In genomic region chr20:645318-646106, GRCh38 we compare ENCODE assay signal across 1 cellular context.
TF ChIP-seq lines count a peak whose summit lies in the region.

No MANE protein-coding gene starts in this region.

TF ChIP-seq in K562, 482 proteins besides CTCF, POLR2A, EP300 and RAD21 (continued from another document):
- peak; percentile 83 for TF ChIP-seq GABPB1 (CRISPR knock-in tag; IDR thresholded peaks at IDR 0.05)
- no peak for TF ChIP-seq KDM5B (IDR thresholded peaks at IDR 0.05; ENCODE audit: insufficient replicate concordance, low read depth, low read length)
- 0 out of 2 replicates have a peak, but pooled peaks have one; percentile 32 for TF ChIP-seq ZNF511 (CRISPR knock-in tag; IDR thresholded peaks at IDR 0.05)
- TF ChIP-seq ELF2 (CRISPR knock-in tag; IDR thresholded peaks at IDR 0.05), result 0 out of 2 replicates have a peak, but pooled peaks have one; percentile 25
- TF ChIP-seq, protein P1, sequence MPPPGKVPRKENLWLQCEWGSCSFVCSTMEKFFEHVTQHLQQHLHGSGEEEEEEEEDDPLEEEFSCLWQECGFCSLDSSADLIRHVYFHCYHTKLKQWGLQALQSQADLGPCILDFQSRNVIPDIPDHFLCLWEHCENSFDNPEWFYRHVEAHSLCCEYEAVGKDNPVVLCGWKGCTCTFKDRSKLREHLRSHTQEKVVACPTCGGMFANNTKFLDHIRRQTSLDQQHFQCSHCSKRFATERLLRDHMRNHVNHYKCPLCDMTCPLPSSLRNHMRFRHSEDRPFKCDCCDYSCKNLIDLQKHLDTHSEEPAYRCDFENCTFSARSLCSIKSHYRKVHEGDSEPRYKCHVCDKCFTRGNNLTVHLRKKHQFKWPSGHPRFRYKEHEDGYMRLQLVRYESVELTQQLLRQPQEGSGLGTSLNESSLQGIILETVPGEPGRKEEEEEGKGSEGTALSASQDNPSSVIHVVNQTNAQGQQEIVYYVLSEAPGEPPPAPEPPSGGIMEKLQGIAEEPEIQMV (tag; conservative IDR thresholded peaks at IDR 0.05; ENCODE audit: low read depth), result no peak
- TF ChIP-seq, protein P2, sequence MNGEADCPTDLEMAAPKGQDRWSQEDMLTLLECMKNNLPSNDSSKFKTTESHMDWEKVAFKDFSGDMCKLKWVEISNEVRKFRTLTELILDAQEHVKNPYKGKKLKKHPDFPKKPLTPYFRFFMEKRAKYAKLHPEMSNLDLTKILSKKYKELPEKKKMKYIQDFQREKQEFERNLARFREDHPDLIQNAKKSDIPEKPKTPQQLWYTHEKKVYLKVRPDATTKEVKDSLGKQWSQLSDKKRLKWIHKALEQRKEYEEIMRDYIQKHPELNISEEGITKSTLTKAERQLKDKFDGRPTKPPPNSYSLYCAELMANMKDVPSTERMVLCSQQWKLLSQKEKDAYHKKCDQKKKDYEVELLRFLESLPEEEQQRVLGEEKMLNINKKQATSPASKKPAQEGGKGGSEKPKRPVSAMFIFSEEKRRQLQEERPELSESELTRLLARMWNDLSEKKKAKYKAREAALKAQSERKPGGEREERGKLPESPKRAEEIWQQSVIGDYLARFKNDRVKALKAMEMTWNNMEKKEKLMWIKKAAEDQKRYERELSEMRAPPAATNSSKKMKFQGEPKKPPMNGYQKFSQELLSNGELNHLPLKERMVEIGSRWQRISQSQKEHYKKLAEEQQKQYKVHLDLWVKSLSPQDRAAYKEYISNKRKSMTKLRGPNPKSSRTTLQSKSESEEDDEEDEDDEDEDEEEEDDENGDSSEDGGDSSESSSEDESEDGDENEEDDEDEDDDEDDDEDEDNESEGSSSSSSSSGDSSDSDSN (IDR thresholded peaks at IDR 0.05; ENCODE audit: borderline replicate concordance in 1 of 2, low read depth in 2 of 2, low read length in 2 of 2), result 0 out of 4 replicates have a peak, but pooled peaks of 1 of the 2 experiments have one; percentile 20
- TF ChIP-seq, protein P3, sequence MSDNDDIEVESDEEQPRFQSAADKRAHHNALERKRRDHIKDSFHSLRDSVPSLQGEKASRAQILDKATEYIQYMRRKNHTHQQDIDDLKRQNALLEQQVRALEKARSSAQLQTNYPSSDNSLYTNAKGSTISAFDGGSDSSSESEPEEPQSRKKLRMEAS (CRISPR knock-in tag; IDR thresholded peaks at IDR 0.05), result peak; percentile 48; the same call in 1 of the 2 replicates
- TF ChIP-seq, protein P4, sequence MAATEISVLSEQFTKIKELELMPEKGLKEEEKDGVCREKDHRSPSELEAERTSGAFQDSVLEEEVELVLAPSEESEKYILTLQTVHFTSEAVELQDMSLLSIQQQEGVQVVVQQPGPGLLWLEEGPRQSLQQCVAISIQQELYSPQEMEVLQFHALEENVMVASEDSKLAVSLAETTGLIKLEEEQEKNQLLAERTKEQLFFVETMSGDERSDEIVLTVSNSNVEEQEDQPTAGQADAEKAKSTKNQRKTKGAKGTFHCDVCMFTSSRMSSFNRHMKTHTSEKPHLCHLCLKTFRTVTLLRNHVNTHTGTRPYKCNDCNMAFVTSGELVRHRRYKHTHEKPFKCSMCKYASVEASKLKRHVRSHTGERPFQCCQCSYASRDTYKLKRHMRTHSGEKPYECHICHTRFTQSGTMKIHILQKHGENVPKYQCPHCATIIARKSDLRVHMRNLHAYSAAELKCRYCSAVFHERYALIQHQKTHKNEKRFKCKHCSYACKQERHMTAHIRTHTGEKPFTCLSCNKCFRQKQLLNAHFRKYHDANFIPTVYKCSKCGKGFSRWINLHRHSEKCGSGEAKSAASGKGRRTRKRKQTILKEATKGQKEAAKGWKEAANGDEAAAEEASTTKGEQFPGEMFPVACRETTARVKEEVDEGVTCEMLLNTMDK (IDR thresholded peaks at IDR 0.05; ENCODE audit: borderline replicate concordance, insufficient read depth, low read depth, low read length, poor library complexity, severe bottlenecking), result peak; percentile 80
- peak; percentile 42; the same call in 1 of the 2 replicates for TF ChIP-seq RB1 (IDR thresholded peaks at IDR 0.05; ENCODE audit: low read depth)
- peak; percentile 76 for TF ChIP-seq SMC3 (conservative IDR thresholded peaks at IDR 0.05; ENCODE audit: insufficient read depth, low read depth, low read length)
- peak; percentile 92 for TF ChIP-seq ETV1 (tag; conservative IDR thresholded peaks at IDR 0.05; ENCODE audit: low read depth)
- no peak for TF ChIP-seq MBD2 (IDR thresholded peaks at IDR 0.05; ENCODE audit: borderline replicate concordance, low read depth)
- TF ChIP-seq SUPT5H (IDR thresholded peaks at IDR 0.05), result 0 out of 2 replicates have a peak, but pooled peaks have one; percentile 43
- no peak for TF ChIP-seq SNRNP70 (optimal IDR thresholded peaks at IDR 0.05; ENCODE audit: low read depth, low read length)
- peak; percentile 35; the same call in 1 of the 2 replicates for TF ChIP-seq SP1 (CRISPR knock-in tag; IDR thresholded peaks at IDR 0.05)
- peak; percentile 33; the same call in 1 of the 2 replicates for TF ChIP-seq RBFOX2 (IDR thresholded peaks at IDR 0.05; ENCODE audit: low read depth, low read length)
- TF ChIP-seq KLF16 (IDR thresholded peaks at IDR 0.05), result 0 out of 2 replicates have a peak, but pooled peaks have one; percentile 18
- TF ChIP-seq, protein P5, sequence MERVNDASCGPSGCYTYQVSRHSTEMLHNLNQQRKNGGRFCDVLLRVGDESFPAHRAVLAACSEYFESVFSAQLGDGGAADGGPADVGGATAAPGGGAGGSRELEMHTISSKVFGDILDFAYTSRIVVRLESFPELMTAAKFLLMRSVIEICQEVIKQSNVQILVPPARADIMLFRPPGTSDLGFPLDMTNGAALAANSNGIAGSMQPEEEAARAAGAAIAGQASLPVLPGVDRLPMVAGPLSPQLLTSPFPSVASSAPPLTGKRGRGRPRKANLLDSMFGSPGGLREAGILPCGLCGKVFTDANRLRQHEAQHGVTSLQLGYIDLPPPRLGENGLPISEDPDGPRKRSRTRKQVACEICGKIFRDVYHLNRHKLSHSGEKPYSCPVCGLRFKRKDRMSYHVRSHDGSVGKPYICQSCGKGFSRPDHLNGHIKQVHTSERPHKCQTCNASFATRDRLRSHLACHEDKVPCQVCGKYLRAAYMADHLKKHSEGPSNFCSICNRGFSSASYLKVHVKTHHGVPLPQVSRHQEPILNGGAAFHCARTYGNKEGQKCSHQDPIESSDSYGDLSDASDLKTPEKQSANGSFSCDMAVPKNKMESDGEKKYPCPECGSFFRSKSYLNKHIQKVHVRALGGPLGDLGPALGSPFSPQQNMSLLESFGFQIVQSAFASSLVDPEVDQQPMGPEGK (CRISPR knock-in tag; IDR thresholded peaks at IDR 0.05; ENCODE audit: borderline replicate concordance), result no peak
- peak in 1 of 2 experiments; percentile 34; a peak in 1 of 4 replicates for TF ChIP-seq MAZ (CRISPR knock-in tag; conservative IDR thresholded peaks at IDR 0.05 in 1 of 2, IDR thresholded peaks at IDR 0.05 in 1 of 2)
- TF ChIP-seq CBX5 (IDR thresholded peaks at IDR 0.05; ENCODE audit: borderline replicate concordance, low read depth), result no peak
- TF ChIP-seq ZNF644 (tag; IDR thresholded peaks at IDR 0.05; ENCODE audit: low read depth), result no peak
